Comparison of ENCODE assay signal across 31 cellular contexts in the genomic region with DNA sequence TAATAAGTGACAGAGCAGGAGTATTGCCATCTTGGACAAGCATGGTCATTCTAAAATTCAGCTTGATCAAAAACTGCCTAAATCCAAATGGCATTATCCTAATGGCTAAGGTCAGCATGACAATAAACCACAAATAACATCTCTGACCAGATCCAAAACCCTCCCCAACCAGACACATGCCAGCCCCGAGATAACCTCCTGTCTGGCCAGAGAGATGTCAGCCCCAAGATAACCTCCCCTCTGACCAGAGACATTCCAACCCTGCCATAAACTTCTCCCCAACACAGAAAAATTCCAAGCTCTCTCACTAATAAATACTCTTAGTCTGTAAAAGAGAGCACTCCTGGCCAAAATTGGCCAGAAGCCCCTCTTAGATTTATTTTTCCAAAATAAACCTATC.
"Had no signal": no experiment of that assay in that cellular context is flagged by ENCODE, and none has a peak within 500 bp of the region (broad histone marks: within the 10 kb centered on the region; RNA-seq: fewer than 3 reads in every experiment).

No MANE protein-coding gene starts in this region.

- H3K36me3 ChIP-seq: ascending aorta, breast epithelium, cardiac muscle cell, colonic mucosa had no signal

- H3K36me3 Mint-ChIP-seq: activated naive CD4-positive, alpha-beta T cell treated with anti-CD3 and anti-CD28 coated beads, Interleukin-2, amount 10 ng/mL, durations not matched to agents 7 days and 5 days; activated naive CD4-positive, alpha-beta T cell treated with anti-CD3 and anti-CD28 coated beads, Interleukin-2, amount 50 U/mL, for 72 hours; activated naive CD8-positive, alpha-beta T cell treated with anti-CD3 and anti-CD28 coated beads, Interleukin-2, amount 10 ng/mL, durations not matched to agents 7 days and 5 days; brain; WTC11 had no signal

- H3K27me3 Mint-ChIP-seq: activated CD4-positive, alpha-beta memory T cell treated with anti-CD3 and anti-CD28 coated beads, Interleukin-2, amount 10 ng/mL, durations not matched to agents 7 days and 5 days; activated CD4-positive, alpha-beta T cell treated with anti-CD3 and anti-CD28 coated beads, Interleukin-2, amount 10 ng/mL, durations not matched to agents 7 days and 5 days; activated naive CD4-positive, alpha-beta T cell treated with anti-CD3 and anti-CD28 coated beads, Interleukin-2, amount 10 ng/mL, durations not matched to agents 7 days and 5 days; activated naive CD8-positive, alpha-beta T cell treated with anti-CD3 and anti-CD28 coated beads, Interleukin-2, amount 10 ng/mL, durations not matched to agents 7 days and 5 days; activated T-cell treated with anti-CD3 and anti-CD28 coated beads, Interleukin-2, amount 50 U/mL, for 24 hours had no signal

- FAIRE-seq: endothelial cell of umbilical vein, frontal cortex, TTC549 had no signal

- H3K9me3 Mint-ChIP-seq: activated naive CD4-positive, alpha-beta T cell treated with anti-CD3 and anti-CD28 coated beads, Interleukin-2, amount 10 ng/mL, durations not matched to agents 7 days and 5 days; activated naive CD8-positive, alpha-beta T cell treated with anti-CD3 and anti-CD28 coated beads, Interleukin-2, amount 10 ng/mL, durations not matched to agents 7 days and 5 days; brain had no signal

- H3K4me3 ChIP-seq: ascending aorta, breast epithelium, cardiac muscle cell, colonic mucosa had no signal

- H3K27ac Mint-ChIP-seq: activated CD4-positive, alpha-beta memory T cell treated with anti-CD3 and anti-CD28 coated beads, Interleukin-2, amount 10 ng/mL, durations not matched to agents 7 days and 5 days; activated CD4-positive, alpha-beta T cell treated with anti-CD3 and anti-CD28 coated beads, Interleukin-2, amount 10 ng/mL, durations not matched to agents 7 days and 5 days; activated naive CD4-positive, alpha-beta T cell treated with anti-CD3 and anti-CD28 coated beads, Interleukin-2, amount 10 ng/mL, durations not matched to agents 7 days and 5 days; activated naive CD4-positive, alpha-beta T cell treated with anti-CD3 and anti-CD28 coated beads, Interleukin-2, amount 50 U/mL, for 72 hours; activated naive CD8-positive, alpha-beta T cell treated with anti-CD3 and anti-CD28 coated beads, Interleukin-2, amount 10 ng/mL, durations not matched to agents 7 days and 5 days; activated T-cell treated with anti-CD3 and anti-CD28 coated beads, Interleukin-2, amount 50 U/mL, for 24 hours; activated T-cell treated with anti-CD3 and anti-CD28 coated beads, Interleukin-2, amount 50 U/mL, for 72 hours; brain; WTC11 had no signal

- H3K9me3 ChIP-seq: ascending aorta, breast epithelium, colonic mucosa had no signal

- H3K27me3 ChIP-seq: ascending aorta, breast epithelium, cardiac muscle cell, colonic mucosa had no signal

- H3K4me1 Mint-ChIP-seq: activated CD4-positive, alpha-beta memory T cell treated with anti-CD3 and anti-CD28 coated beads, Interleukin-2, amount 10 ng/mL, durations not matched to agents 7 days and 5 days; activated CD4-positive, alpha-beta T cell treated with anti-CD3 and anti-CD28 coated beads, Interleukin-2, amount 10 ng/mL, durations not matched to agents 7 days and 5 days; activated naive CD4-positive, alpha-beta T cell treated with anti-CD3 and anti-CD28 coated beads, Interleukin-2, amount 10 ng/mL, durations not matched to agents 7 days and 5 days; activated naive CD8-positive, alpha-beta T cell treated with anti-CD3 and anti-CD28 coated beads, Interleukin-2, amount 10 ng/mL, durations not matched to agents 7 days and 5 days; brain had no signal

- DNase-seq: activated CD4-positive, alpha-beta memory T cell treated with anti-CD3 and anti-CD28 coated beads, Interleukin-2, amount 10 ng/mL, durations not matched to agents 7 days and 5 days; activated CD4-positive, alpha-beta T cell treated with anti-CD3 and anti-CD28 coated beads for 1 hour; activated CD4-positive, alpha-beta T cell treated with anti-CD3 and anti-CD28 coated beads for 4 hours; activated CD4-positive, alpha-beta T cell treated with anti-CD3 and anti-CD28 coated beads, Interleukin-2, amount 10 ng/mL, durations not matched to agents 7 days and 5 days; activated CD4-positive, alpha-beta T cell treated with anti-CD3 and anti-CD28 coated beads, Interleukin-2, amount 50 U/mL, for 4 hours; activated CD8-positive, alpha-beta memory T cell treated with anti-CD3 and anti-CD28 coated beads, Interleukin-2, amount 50 U/mL, for 48 hours; activated gamma-delta T cell; activated naive CD4-positive, alpha-beta T cell; activated naive CD4-positive, alpha-beta T cell treated with anti-CD3 and anti-CD28 coated beads, Interleukin-2, amount 10 ng/mL, durations not matched to agents 7 days and 5 days; activated naive CD8-positive, alpha-beta T cell treated with anti-CD3 and anti-CD28 coated beads, Interleukin-2, amount 10 ng/mL, durations not matched to agents 7 days and 5 days; activated T-cell treated with anti-CD3 and anti-CD28 coated beads for 4 hours; activated T-cell treated with anti-CD3 and anti-CD28 coated beads, Interleukin-2, amount 50 U/mL, for 24 hours; activated T-cell treated with anti-CD3 and anti-CD28 coated beads, Interleukin-2, amount 50 U/mL, for 72 hours; central memory CD4-positive, alpha-beta T cell; cerebellar nuclear complex; colonic mucosa; effector CD8-positive, alpha-beta T cell; foreskin fibroblast; head of caudate nucleus; T-helper 2 cell had no signal

- H3K4me3 Mint-ChIP-seq: activated CD4-positive, alpha-beta memory T cell treated with anti-CD3 and anti-CD28 coated beads, Interleukin-2, amount 10 ng/mL, durations not matched to agents 7 days and 5 days; activated CD4-positive, alpha-beta T cell treated with anti-CD3 and anti-CD28 coated beads, Interleukin-2, amount 10 ng/mL, durations not matched to agents 7 days and 5 days; activated naive CD4-positive, alpha-beta T cell treated with anti-CD3 and anti-CD28 coated beads, Interleukin-2, amount 10 ng/mL, durations not matched to agents 7 days and 5 days; activated naive CD8-positive, alpha-beta T cell treated with anti-CD3 and anti-CD28 coated beads, Interleukin-2, amount 10 ng/mL, durations not matched to agents 7 days and 5 days; activated T-cell treated with anti-CD3 and anti-CD28 coated beads, Interleukin-2, amount 50 U/mL, for 24 hours; activated T-cell treated with anti-CD3 and anti-CD28 coated beads, Interleukin-2, amount 50 U/mL, for 72 hours; brain; WTC11 had no signal

- H3K27ac ChIP-seq: ascending aorta, breast epithelium, cardiac muscle cell, colonic mucosa, epithelial cell of prostate, VCaP had no signal

- H3K4me1 ChIP-seq: ascending aorta, breast epithelium, colonic mucosa had no signal
